Comparison of ENCODE assay signal across 1 cellular context in the genomic region with DNA sequence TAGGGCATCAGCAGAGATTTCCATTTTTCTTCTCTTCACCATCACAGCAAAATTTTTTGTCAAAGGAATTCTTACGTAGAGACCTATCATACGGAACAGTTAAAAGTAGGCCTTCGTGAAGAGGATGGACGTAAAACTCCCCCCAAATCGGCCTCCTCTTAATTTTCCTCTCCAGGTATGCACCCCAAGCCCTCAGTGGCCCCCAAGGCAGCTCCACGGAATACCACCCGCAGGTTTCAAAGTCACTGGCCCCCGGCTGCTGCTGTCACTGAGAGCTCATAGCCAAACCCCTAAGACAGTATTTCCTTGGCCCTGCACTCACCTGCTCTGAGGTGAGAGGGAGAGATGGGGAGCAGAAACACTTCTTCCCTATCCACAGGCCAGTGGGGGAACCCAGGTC.
TF ChIP-seq lines count a peak whose summit lies in the region.

No MANE protein-coding gene starts in this region.

TF ChIP-seq in H1, 55 proteins besides CTCF, POLR2A, EP300 and RAD21:
- TF ChIP-seq RXRA (IDR thresholded peaks at IDR 0.05; ENCODE audit: insufficient read depth, low read depth, low read length) (no peak), MAFK (IDR thresholded peaks at IDR 0.05; ENCODE audit: low read depth, low read length) (no peak), POLR2AphosphoS5 (IDR thresholded peaks at IDR 0.05; ENCODE audit: low read depth, low read length) (no peak), SAP30 (IDR thresholded peaks at IDR 0.05; ENCODE audit: insufficient read depth, insufficient replicate concordance, low read length) (no peak)
- TF ChIP-seq, protein P1, sequence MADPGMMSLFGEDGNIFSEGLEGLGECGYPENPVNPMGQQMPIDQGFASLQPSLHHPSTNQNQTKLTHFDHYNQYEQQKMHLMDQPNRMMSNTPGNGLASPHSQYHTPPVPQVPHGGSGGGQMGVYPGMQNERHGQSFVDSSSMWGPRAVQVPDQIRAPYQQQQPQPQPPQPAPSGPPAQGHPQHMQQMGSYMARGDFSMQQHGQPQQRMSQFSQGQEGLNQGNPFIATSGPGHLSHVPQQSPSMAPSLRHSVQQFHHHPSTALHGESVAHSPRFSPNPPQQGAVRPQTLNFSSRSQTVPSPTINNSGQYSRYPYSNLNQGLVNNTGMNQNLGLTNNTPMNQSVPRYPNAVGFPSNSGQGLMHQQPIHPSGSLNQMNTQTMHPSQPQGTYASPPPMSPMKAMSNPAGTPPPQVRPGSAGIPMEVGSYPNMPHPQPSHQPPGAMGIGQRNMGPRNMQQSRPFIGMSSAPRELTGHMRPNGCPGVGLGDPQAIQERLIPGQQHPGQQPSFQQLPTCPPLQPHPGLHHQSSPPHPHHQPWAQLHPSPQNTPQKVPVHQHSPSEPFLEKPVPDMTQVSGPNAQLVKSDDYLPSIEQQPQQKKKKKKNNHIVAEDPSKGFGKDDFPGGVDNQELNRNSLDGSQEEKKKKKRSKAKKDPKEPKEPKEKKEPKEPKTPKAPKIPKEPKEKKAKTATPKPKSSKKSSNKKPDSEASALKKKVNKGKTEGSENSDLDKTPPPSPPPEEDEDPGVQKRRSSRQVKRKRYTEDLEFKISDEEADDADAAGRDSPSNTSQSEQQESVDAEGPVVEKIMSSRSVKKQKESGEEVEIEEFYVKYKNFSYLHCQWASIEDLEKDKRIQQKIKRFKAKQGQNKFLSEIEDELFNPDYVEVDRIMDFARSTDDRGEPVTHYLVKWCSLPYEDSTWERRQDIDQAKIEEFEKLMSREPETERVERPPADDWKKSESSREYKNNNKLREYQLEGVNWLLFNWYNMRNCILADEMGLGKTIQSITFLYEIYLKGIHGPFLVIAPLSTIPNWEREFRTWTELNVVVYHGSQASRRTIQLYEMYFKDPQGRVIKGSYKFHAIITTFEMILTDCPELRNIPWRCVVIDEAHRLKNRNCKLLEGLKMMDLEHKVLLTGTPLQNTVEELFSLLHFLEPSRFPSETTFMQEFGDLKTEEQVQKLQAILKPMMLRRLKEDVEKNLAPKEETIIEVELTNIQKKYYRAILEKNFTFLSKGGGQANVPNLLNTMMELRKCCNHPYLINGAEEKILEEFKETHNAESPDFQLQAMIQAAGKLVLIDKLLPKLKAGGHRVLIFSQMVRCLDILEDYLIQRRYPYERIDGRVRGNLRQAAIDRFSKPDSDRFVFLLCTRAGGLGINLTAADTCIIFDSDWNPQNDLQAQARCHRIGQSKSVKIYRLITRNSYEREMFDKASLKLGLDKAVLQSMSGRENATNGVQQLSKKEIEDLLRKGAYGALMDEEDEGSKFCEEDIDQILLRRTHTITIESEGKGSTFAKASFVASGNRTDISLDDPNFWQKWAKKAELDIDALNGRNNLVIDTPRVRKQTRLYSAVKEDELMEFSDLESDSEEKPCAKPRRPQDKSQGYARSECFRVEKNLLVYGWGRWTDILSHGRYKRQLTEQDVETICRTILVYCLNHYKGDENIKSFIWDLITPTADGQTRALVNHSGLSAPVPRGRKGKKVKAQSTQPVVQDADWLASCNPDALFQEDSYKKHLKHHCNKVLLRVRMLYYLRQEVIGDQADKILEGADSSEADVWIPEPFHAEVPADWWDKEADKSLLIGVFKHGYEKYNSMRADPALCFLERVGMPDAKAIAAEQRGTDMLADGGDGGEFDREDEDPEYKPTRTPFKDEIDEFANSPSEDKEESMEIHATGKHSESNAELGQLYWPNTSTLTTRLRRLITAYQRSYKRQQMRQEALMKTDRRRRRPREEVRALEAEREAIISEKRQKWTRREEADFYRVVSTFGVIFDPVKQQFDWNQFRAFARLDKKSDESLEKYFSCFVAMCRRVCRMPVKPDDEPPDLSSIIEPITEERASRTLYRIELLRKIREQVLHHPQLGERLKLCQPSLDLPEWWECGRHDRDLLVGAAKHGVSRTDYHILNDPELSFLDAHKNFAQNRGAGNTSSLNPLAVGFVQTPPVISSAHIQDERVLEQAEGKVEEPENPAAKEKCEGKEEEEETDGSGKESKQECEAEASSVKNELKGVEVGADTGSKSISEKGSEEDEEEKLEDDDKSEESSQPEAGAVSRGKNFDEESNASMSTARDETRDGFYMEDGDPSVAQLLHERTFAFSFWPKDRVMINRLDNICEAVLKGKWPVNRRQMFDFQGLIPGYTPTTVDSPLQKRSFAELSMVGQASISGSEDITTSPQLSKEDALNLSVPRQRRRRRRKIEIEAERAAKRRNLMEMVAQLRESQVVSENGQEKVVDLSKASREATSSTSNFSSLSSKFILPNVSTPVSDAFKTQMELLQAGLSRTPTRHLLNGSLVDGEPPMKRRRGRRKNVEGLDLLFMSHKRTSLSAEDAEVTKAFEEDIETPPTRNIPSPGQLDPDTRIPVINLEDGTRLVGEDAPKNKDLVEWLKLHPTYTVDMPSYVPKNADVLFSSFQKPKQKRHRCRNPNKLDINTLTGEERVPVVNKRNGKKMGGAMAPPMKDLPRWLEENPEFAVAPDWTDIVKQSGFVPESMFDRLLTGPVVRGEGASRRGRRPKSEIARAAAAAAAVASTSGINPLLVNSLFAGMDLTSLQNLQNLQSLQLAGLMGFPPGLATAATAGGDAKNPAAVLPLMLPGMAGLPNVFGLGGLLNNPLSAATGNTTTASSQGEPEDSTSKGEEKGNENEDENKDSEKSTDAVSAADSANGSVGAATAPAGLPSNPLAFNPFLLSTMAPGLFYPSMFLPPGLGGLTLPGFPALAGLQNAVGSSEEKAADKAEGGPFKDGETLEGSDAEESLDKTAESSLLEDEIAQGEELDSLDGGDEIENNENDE (IDR thresholded peaks at IDR 0.05; ENCODE audit: insufficient replicate concordance, low read length): no peak
TF ChIP-seq in H1: peak in this region for 0.
